ENCODE assay signal across 21 cellular contexts in genomic region chr11:40099391-40100169, GRCh38.
"Had no signal": no experiment of that assay in that cellular context is flagged by ENCODE, and none has a peak within 500 bp of the region (broad histone marks: within the 10 kb centered on the region; RNA-seq: fewer than 3 reads in every experiment).

No MANE protein-coding gene starts in this region.

- H3K27ac ChIP-seq: gastroesophageal sphincter, left lung, neutrophil, parathyroid adenoma, thyroid gland, uterus, WERI-Rb-1 had no signal

- H3K36me3 ChIP-seq: gastroesophageal sphincter, left lung, neutrophil, thyroid gland, uterus, WERI-Rb-1 had no signal

- ATAC-seq: activated CD4-positive, alpha-beta T cell treated with anti-CD3 and anti-CD28 coated beads for 36 hours; activated CD8-positive, alpha-beta memory T cell treated with anti-CD3 and anti-CD28 coated beads, Interleukin-2, amount 10 ng/mL, durations not matched to agents 7 days and 5 days; gastroesophageal sphincter; left lung; mucosa of descending colon; naive thymus-derived CD4-positive, alpha-beta T cell; stimulated activated memory B cell treated with anti-CD40 and anti-IgM and Interleukin-4, amounts not matched to agents 10 μg/mL and 1 μg/mL and 100 μg/mL, for 72 hours had no signal

- H3K36me3 Mint-ChIP-seq: activated CD4-positive, alpha-beta memory T cell treated with anti-CD3 and anti-CD28 coated beads for 36 hours; activated CD8-positive, alpha-beta memory T cell treated with anti-CD3 and anti-CD28 coated beads, Interleukin-2, amount 10 ng/mL, durations not matched to agents 7 days and 5 days; activated naive CD4-positive, alpha-beta T cell treated with anti-CD3 and anti-CD28 coated beads, Interleukin-2, amount 10 ng/mL, durations not matched to agents 7 days and 5 days; naive thymus-derived CD4-positive, alpha-beta T cell; stimulated activated memory B cell treated with anti-CD40 and anti-IgM and Interleukin-4, amounts not matched to agents 10 μg/mL and 1 μg/mL and 100 μg/mL, for 72 hours had no signal

- H3K4me1 Mint-ChIP-seq: activated CD4-positive, alpha-beta T cell treated with anti-CD3 and anti-CD28 coated beads for 36 hours; activated CD8-positive, alpha-beta memory T cell treated with anti-CD3 and anti-CD28 coated beads, Interleukin-2, amount 10 ng/mL, durations not matched to agents 7 days and 5 days; activated naive CD4-positive, alpha-beta T cell treated with anti-CD3 and anti-CD28 coated beads, Interleukin-2, amount 10 ng/mL, durations not matched to agents 7 days and 5 days; naive thymus-derived CD4-positive, alpha-beta T cell; stimulated activated memory B cell treated with anti-CD40 and anti-IgM and Interleukin-4, amounts not matched to agents 10 μg/mL and 1 μg/mL and 100 μg/mL, for 72 hours had no signal

- H3K4me3 ChIP-seq: gastroesophageal sphincter, left lung, mucosa of descending colon, thyroid gland, uterus had no signal

- H3K9me3 ChIP-seq: gastroesophageal sphincter, mucosa of descending colon, neutrophil, thyroid gland, uterus had no signal

- H3K4me3 Mint-ChIP-seq: activated CD4-positive, alpha-beta memory T cell treated with anti-CD3 and anti-CD28 coated beads for 36 hours; activated CD4-positive, alpha-beta T cell treated with anti-CD3 and anti-CD28 coated beads for 36 hours; activated CD8-positive, alpha-beta memory T cell treated with anti-CD3 and anti-CD28 coated beads, Interleukin-2, amount 10 ng/mL, durations not matched to agents 7 days and 5 days; activated naive CD4-positive, alpha-beta T cell treated with anti-CD3 and anti-CD28 coated beads, Interleukin-2, amount 10 ng/mL, durations not matched to agents 7 days and 5 days; activated T-cell treated with anti-CD3 and anti-CD28 coated beads, Interleukin-2, amount 50 U/mL, for 24 hours; naive thymus-derived CD4-positive, alpha-beta T cell; stimulated activated memory B cell treated with anti-CD40 and anti-IgM and Interleukin-4, amounts not matched to agents 10 μg/mL and 1 μg/mL and 100 μg/mL, for 72 hours had no signal

- H3K27ac Mint-ChIP-seq: activated CD4-positive, alpha-beta memory T cell treated with anti-CD3 and anti-CD28 coated beads for 36 hours; activated CD4-positive, alpha-beta T cell treated with anti-CD3 and anti-CD28 coated beads for 36 hours; activated CD8-positive, alpha-beta memory T cell treated with anti-CD3 and anti-CD28 coated beads, Interleukin-2, amount 10 ng/mL, durations not matched to agents 7 days and 5 days; activated naive CD4-positive, alpha-beta T cell treated with anti-CD3 and anti-CD28 coated beads, Interleukin-2, amount 10 ng/mL, durations not matched to agents 7 days and 5 days; activated T-cell treated with anti-CD3 and anti-CD28 coated beads, Interleukin-2, amount 50 U/mL, for 24 hours; naive thymus-derived CD4-positive, alpha-beta T cell; stimulated activated memory B cell treated with anti-CD40 and anti-IgM and Interleukin-4, amounts not matched to agents 10 μg/mL and 1 μg/mL and 100 μg/mL, for 72 hours had no signal

- H3K27me3 Mint-ChIP-seq: activated CD4-positive, alpha-beta memory T cell treated with anti-CD3 and anti-CD28 coated beads for 36 hours; activated CD4-positive, alpha-beta T cell treated with anti-CD3 and anti-CD28 coated beads for 36 hours; activated CD8-positive, alpha-beta memory T cell treated with anti-CD3 and anti-CD28 coated beads, Interleukin-2, amount 10 ng/mL, durations not matched to agents 7 days and 5 days; activated naive CD4-positive, alpha-beta T cell treated with anti-CD3 and anti-CD28 coated beads, Interleukin-2, amount 10 ng/mL, durations not matched to agents 7 days and 5 days; activated T-cell treated with anti-CD3 and anti-CD28 coated beads, Interleukin-2, amount 50 U/mL, for 24 hours; naive thymus-derived CD4-positive, alpha-beta T cell; stimulated activated memory B cell treated with anti-CD40 and anti-IgM and Interleukin-4, amounts not matched to agents 10 μg/mL and 1 μg/mL and 100 μg/mL, for 72 hours had no signal

- DNase-seq: activated CD4-positive, alpha-beta memory T cell treated with anti-CD3 and anti-CD28 coated beads for 36 hours; activated CD4-positive, alpha-beta T cell treated with anti-CD3 and anti-CD28 coated beads for 36 hours; activated CD8-positive, alpha-beta memory T cell treated with anti-CD3 and anti-CD28 coated beads, Interleukin-2, amount 10 ng/mL, durations not matched to agents 7 days and 5 days; activated naive CD4-positive, alpha-beta T cell treated with anti-CD3 and anti-CD28 coated beads, Interleukin-2, amount 10 ng/mL, durations not matched to agents 7 days and 5 days; activated T-cell treated with anti-CD3 and anti-CD28 coated beads, Interleukin-2, amount 50 U/mL, for 24 hours; erythroblast; kidney; left lung; mammary epithelial cell; mucosa of descending colon; naive thymus-derived CD4-positive, alpha-beta T cell; retina; stimulated activated CD4-positive, alpha-beta T cell treated with anti-CD3 and anti-CD28 coated beads, Interleukin-2, amount 100 ng/mL, for 48 hours; T1000; thyroid gland; uterus; WERI-Rb-1 had no signal

- H3K4me1 ChIP-seq: gastroesophageal sphincter, left lung, parathyroid adenoma, thyroid gland, uterus had no signal

- H3K27me3 ChIP-seq: gastroesophageal sphincter, left lung, neutrophil, thyroid gland, uterus had no signal

- H3K9me3 Mint-ChIP-seq: stimulated activated memory B cell treated with anti-CD40 and anti-IgM and Interleukin-4, amounts not matched to agents 10 μg/mL and 1 μg/mL and 100 μg/mL, for 72 hours had no signal
